Comparison of ENCODE assay signal across 8 cellular contexts in the genomic region with DNA sequence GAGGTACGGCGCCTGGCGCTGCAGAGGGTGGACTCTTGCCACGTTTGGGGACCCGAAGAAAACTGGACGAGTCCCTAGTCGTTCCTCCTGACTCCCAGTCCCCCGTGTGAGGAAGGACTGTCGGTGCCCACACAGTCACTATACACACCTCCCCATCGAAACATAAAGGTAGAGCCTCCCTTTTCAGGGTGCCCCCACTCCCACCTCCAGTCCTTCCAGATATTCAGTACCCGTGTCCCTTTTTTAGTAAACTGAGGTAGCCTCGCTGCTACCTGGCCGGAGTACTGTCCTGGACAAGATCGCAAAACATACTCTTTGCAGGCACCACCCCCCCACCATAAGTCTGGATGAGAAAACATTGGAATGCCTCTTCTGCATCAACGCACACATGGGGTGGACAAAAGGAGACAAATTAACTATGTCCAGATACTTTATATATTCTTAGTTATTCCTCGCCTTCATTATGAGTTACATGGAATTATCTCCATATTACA. TPM values are rescaled to one million over a fixed set of nuclear protein-coding genes. Genes with fewer than 3 reads are reported as not detected.
DNase-seq lines count a peak whose midpoint lies in the region; ATAC-seq, FAIRE-seq and TF ChIP-seq lines count a peak whose summit lies in the region.

No MANE protein-coding gene starts in this region.

- POLR2A ChIA-PET in endothelial cell of umbilical vein (lab: Charles Lee): no interaction called here

- dilution Hi-C loops in endothelial cell of umbilical vein (cut with MboI; ENCODE audit: extremely low pct_ligation_motif_present, low sequenced_read_pairs): no loop called here

- H3K9ac ChIP-seq in NT2/D1 (ENCODE audit: insufficient read length, low read depth): peak overlapping the region; percentile 96
- H3K9ac ChIP-seq in endothelial cell of umbilical vein (replicated peaks; ENCODE audit: extremely low read depth, insufficient read depth, low read length): peak overlapping the region; percentile 97

- H3K27ac ChIP-seq in endothelial cell of umbilical vein (ENCODE audit: insufficient read depth, low read depth, low read length): peak overlapping the region; percentile 93

- no peaks in the 10 kb centered on the region for H3K27me3 Mint-ChIP-seq in osteocyte (ENCODE audit: unreplicated experiment)

- peak overlapping the region; percentile 93 for H3K4me3 Mint-ChIP-seq in osteocyte (ENCODE audit: unreplicated experiment)

- H3K27me3 ChIP-seq in NT2/D1 (ENCODE audit: insufficient read depth, insufficient read length) (no peaks in the 10 kb centered on the region), endothelial cell of umbilical vein (ENCODE audit: control insufficient read depth in 2 of 2, insufficient read depth in 2 of 2, low read length in 2 of 2) (no peaks in the 10 kb centered on the region)

- BruUV-seq in endothelial cell of umbilical vein (replicated peaks; lab: Mats Ljungman, UMichigan): TSS peak; percentile 71

- intact Hi-C loops in endothelial cell of umbilical vein (cut with micrococcal nuclease): loop anchor here (2.0 kb wide), 1 partner anchor 42 kb away; the partner anchor contains the start of gene PRKAG1

- H2AFZ ChIP-seq in endothelial cell of umbilical vein (ENCODE audit: low read depth, low read length): peak overlapping the region; percentile 73

- peak overlapping the region; percentile 72 for H3K4me2 ChIP-seq in endothelial cell of umbilical vein (ENCODE audit: insufficient read depth, low read length)

- CTCF ChIA-PET in endothelial cell of umbilical vein (lab: Charles Lee): interaction anchor here (0.9 kb wide), 1 partner anchor 27 kb away, joined by 3 read pairs; no protein-coding TSS in a partner anchor

- H3K79me2 ChIP-seq in endothelial cell of umbilical vein (ENCODE audit: control insufficient read depth, insufficient read depth, low read length): peaks cover 47% of the 10 kb centered on the region

- no peaks in the 10 kb centered on the region for H3K9me3 ChIP-seq in NT2/D1 (ENCODE audit: insufficient read depth, low read length)
- H3K9me3 ChIP-seq in endothelial cell of umbilical vein (replicated peaks; ENCODE audit: control insufficient read depth, insufficient read depth, low read length): no peaks in the 10 kb centered on the region

- FAIRE-seq in endothelial cell of umbilical vein (lab: Jason Lieb, UNC): no peak

- H3K36me3 ChIP-seq in NT2/D1 (ENCODE audit: insufficient read depth, insufficient read length, low read length) (peaks cover 28% of the 10 kb centered on the region), endothelial cell of umbilical vein (ENCODE audit: control insufficient read depth in 2 of 2, extremely low read depth in 1 of 2, insufficient read depth in 2 of 2, low read length in 2 of 2) (no peaks in the 10 kb centered on the region)

- ATAC-seq in GM18867 (IDR thresholded peaks at IDR 0.05; ENCODE audit: unreplicated experiment) (no peak), HG03135 (IDR thresholded peaks at IDR 0.05; ENCODE audit: unreplicated experiment) (no peak)

- peak overlapping the region; percentile 99 for H3K27ac Mint-ChIP-seq in osteocyte (ENCODE audit: unreplicated experiment)

- peak; percentile 9 for DNase-seq in EL
- DNase-seq in NT2/D1 (ENCODE audit: low read depth, low spot score): no peak
- DNase-seq in endothelial cell of umbilical vein (ENCODE audit: low read depth, low spot score): no peak
- no peak for DNase-seq in osteocyte (ENCODE audit: extremely low spot score, unreplicated experiment)
- no peak for DNase-seq in A172 (ENCODE audit: low spot score)
- no peak for DNase-seq in amygdala (lab: John Stamatoyannopoulos, UW)

- H3K4me1 Mint-ChIP-seq in osteocyte (ENCODE audit: unreplicated experiment): peaks cover 40% of the 10 kb centered on the region

- peaks cover 4% of the 10 kb centered on the region for H4K20me1 ChIP-seq in endothelial cell of umbilical vein (replicated peaks; ENCODE audit: control insufficient read depth, extremely low read depth, insufficient read depth, low read length)

- no peaks in the 10 kb centered on the region for H3K36me3 Mint-ChIP-seq in osteocyte (ENCODE audit: unreplicated experiment)

- H3K4me3 ChIP-seq in NT2/D1 (ENCODE audit: insufficient read length, low read depth) (peak overlapping the region; percentile 89), endothelial cell of umbilical vein (replicated peaks in 1 of 3; ENCODE audit: insufficient read depth in 1 of 3, low read depth in 1 of 3, low read length in 3 of 3) (peak overlapping the region; percentile 73 to 97 (median 77))

- H3K9me1 ChIP-seq in endothelial cell of umbilical vein (replicated peaks; ENCODE audit: control insufficient read depth, extremely low read depth, insufficient read depth, low read length): no peaks in the 10 kb centered on the region

- TF ChIP-seq CTCF in endothelial cell of umbilical vein (IDR thresholded peaks at IDR 0.05; ENCODE audit: extremely low read depth in 1 of 2, insufficient read depth in 1 of 2, low read depth in 1 of 2, low read length in 2 of 2): no peak
- TF ChIP-seq CTCF in osteocyte (IDR thresholded peaks at IDR 0.05): no peak

- no peaks in the 10 kb centered on the region for H3K9me3 Mint-ChIP-seq in osteocyte (ENCODE audit: unreplicated experiment)

- no peak for TF ChIP-seq POLR2A in endothelial cell of umbilical vein (IDR thresholded peaks at IDR 0.05; ENCODE audit: low read depth, low read length)

- H3K4me1 ChIP-seq in NT2/D1 (ENCODE audit: insufficient read depth, insufficient read length) (peaks cover 14% of the 10 kb centered on the region), endothelial cell of umbilical vein (ENCODE audit: control insufficient read depth, extremely low read depth, insufficient read depth, low read length) (peaks cover 32% of the 10 kb centered on the region)

TF ChIP-seq in endothelial cell of umbilical vein, 7 proteins besides CTCF, POLR2A, EP300 and RAD21 (continues in another document):
- no peak for TF ChIP-seq JUN (IDR thresholded peaks at IDR 0.05; ENCODE audit: borderline replicate concordance, insufficient read depth, insufficient read length, low read depth)

RNA-seq across cellular contexts. Expression of gene KMT2D, which starts 0.6 kb away (rescaled TPM):
- total RNA-seq in endothelial cell of umbilical vein: 106 and 120 TPM in 2 replicates
- polyA plus RNA-seq in endothelial cell of umbilical vein: 11.5 and 15.1 TPM in 2 replicates
- 23.2 and 26.0 TPM in 2 replicates for polyA plus RNA-seq in endothelial cell of umbilical vein (2011; cell fraction: cytosol; rRNA removed)
- 85.9 and 110 TPM in 2 replicates for polyA plus RNA-seq in endothelial cell of umbilical vein (2011; cell fraction: nucleus; rRNA removed)
- 40.1 and 45.3 TPM in 2 replicates for polyA plus RNA-seq in endothelial cell of umbilical vein (2012)
- 46.9 and 49.0 TPM in 2 replicates for polyA minus RNA-seq in endothelial cell of umbilical vein
- polyA minus RNA-seq in endothelial cell of umbilical vein (2011; cell fraction: cytosol; rRNA and poly(A)+ RNA removed): 31.9 TPM
- polyA minus RNA-seq in endothelial cell of umbilical vein (2011; cell fraction: nucleus; rRNA and poly(A)+ RNA removed): 43.5 and 55.7 TPM in 2 replicates
- 91.2 and 97.5 TPM in 2 replicates for total RNA-seq in osteocyte
- 17.2 and 41.4 TPM in 2 replicates for total RNA-seq in A172 (2014; rRNA removed; shearing (Covaris generic))

RNA-seq across cellular contexts. Expression of gene RHEBL1, which starts 8.6 kb away (rescaled TPM):
- total RNA-seq in endothelial cell of umbilical vein: 2.3 and 2.6 TPM in 2 replicates
- polyA plus RNA-seq in endothelial cell of umbilical vein: 2.2 and 2.7 TPM in 2 replicates
- 1.7 and 2.1 TPM in 2 replicates for polyA plus RNA-seq in endothelial cell of umbilical vein (2011; cell fraction: cytosol; rRNA removed)
- polyA plus RNA-seq in endothelial cell of umbilical vein (2011; cell fraction: nucleus; rRNA removed): 1.6 and 2.2 TPM in 2 replicates
- 2.0 and 2.6 TPM in 2 replicates for polyA plus RNA-seq in endothelial cell of umbilical vein (2012)
- polyA minus RNA-seq in endothelial cell of umbilical vein: 1.5 TPM in 1 of 2 replicates, not detected in the other
- 2.7 TPM for polyA minus RNA-seq in endothelial cell of umbilical vein (2011; cell fraction: cytosol; rRNA and poly(A)+ RNA removed)
- 0.63 TPM in 1 of 2 replicates, not detected in the other for polyA minus RNA-seq in endothelial cell of umbilical vein (2011; cell fraction: nucleus; rRNA and poly(A)+ RNA removed)
- total RNA-seq in osteocyte: 0.86 and 1.2 TPM in 2 replicates
- 1.2 and 8.0 TPM in 2 replicates for total RNA-seq in A172 (2014; rRNA removed; shearing (Covaris generic))

RNA-seq across cellular contexts. Expression of gene DHH, which starts 33.4 kb away (rescaled TPM):
- total RNA-seq in endothelial cell of umbilical vein (3.3 and 3.9 TPM in 2 replicates), osteocyte (0.13 TPM in 1 of 2 replicates, not detected in the other)
- 2.9 and 4.2 TPM in 2 replicates for polyA plus RNA-seq in endothelial cell of umbilical vein
- polyA plus RNA-seq in endothelial cell of umbilical vein (2011; cell fraction: cytosol; rRNA removed): 1.7 and 3.0 TPM in 2 replicates
- 1.4 and 1.8 TPM in 2 replicates for polyA plus RNA-seq in endothelial cell of umbilical vein (2011; cell fraction: nucleus; rRNA removed)
- polyA plus RNA-seq in endothelial cell of umbilical vein (2012): 1.7 and 2.6 TPM in 2 replicates
- 1.5 and 3.0 TPM in 2 replicates for polyA minus RNA-seq in endothelial cell of umbilical vein
- not detected for polyA minus RNA-seq in endothelial cell of umbilical vein (2011; cell fraction: cytosol; rRNA and poly(A)+ RNA removed)
- 1.3 and 1.5 TPM in 2 replicates for polyA minus RNA-seq in endothelial cell of umbilical vein (2011; cell fraction: nucleus; rRNA and poly(A)+ RNA removed)
- not detected in 2 replicates for total RNA-seq in A172 (2014; rRNA removed; shearing (Covaris generic))

RNA-seq across cellular contexts. Expression of gene PRKAG1, which starts 42.6 kb away (rescaled TPM):
- total RNA-seq in endothelial cell of umbilical vein (50.0 and 54.9 TPM in 2 replicates), osteocyte (75.6 and 80.6 TPM in 2 replicates)
- 52.1 and 59.5 TPM in 2 replicates for polyA plus RNA-seq in endothelial cell of umbilical vein
- polyA plus RNA-seq in endothelial cell of umbilical vein (2011; cell fraction: cytosol; rRNA removed): 58.4 and 63.5 TPM in 2 replicates
- polyA plus RNA-seq in endothelial cell of umbilical vein (2011; cell fraction: nucleus; rRNA removed): 49.4 and 50.8 TPM in 2 replicates
- 49.7 and 56.2 TPM in 2 replicates for polyA plus RNA-seq in endothelial cell of umbilical vein (2012)
- 47.0 and 53.3 TPM in 2 replicates for polyA minus RNA-seq in endothelial cell of umbilical vein
- polyA minus RNA-seq in endothelial cell of umbilical vein (2011; cell fraction: cytosol; rRNA and poly(A)+ RNA removed): 40.7 TPM
- polyA minus RNA-seq in endothelial cell of umbilical vein (2011; cell fraction: nucleus; rRNA and poly(A)+ RNA removed): 17.3 and 22.1 TPM in 2 replicates
- total RNA-seq in A172 (2014; rRNA removed; shearing (Covaris generic)): 71.9 and 98.1 TPM in 2 replicates

RNA-seq across cellular contexts. Expression of gene LMBR1L, which starts 49.4 kb away (rescaled TPM):
- total RNA-seq in endothelial cell of umbilical vein (92.8 and 106 TPM in 2 replicates), osteocyte (85.2 and 86.1 TPM in 2 replicates)
- 78.3 and 99.1 TPM in 2 replicates for polyA plus RNA-seq in endothelial cell of umbilical vein
- polyA plus RNA-seq in endothelial cell of umbilical vein (2011; cell fraction: cytosol; rRNA removed): 41.6 and 57.0 TPM in 2 replicates
- 340 and 481 TPM in 2 replicates for polyA plus RNA-seq in endothelial cell of umbilical vein (2011; cell fraction: nucleus; rRNA removed)
- 78.3 and 84.6 TPM in 2 replicates for polyA plus RNA-seq in endothelial cell of umbilical vein (2012)
- 172 and 185 TPM in 2 replicates for polyA minus RNA-seq in endothelial cell of umbilical vein
- 5.4 TPM for polyA minus RNA-seq in endothelial cell of umbilical vein (2011; cell fraction: cytosol; rRNA and poly(A)+ RNA removed)
- 110 and 154 TPM in 2 replicates for polyA minus RNA-seq in endothelial cell of umbilical vein (2011; cell fraction: nucleus; rRNA and poly(A)+ RNA removed)
- total RNA-seq in A172 (2014; rRNA removed; shearing (Covaris generic)): 16.4 and 21.4 TPM in 2 replicates
